17 cellular contexts compared by ENCODE assay signal in genomic region chr11:95419915-95420314, GRCh38.
DNase-seq lines count a peak whose midpoint lies in the region; ATAC-seq, FAIRE-seq and TF ChIP-seq lines count a peak whose summit lies in the region.
"Had no signal": no experiment of that assay in that cellular context is flagged by ENCODE, and none has a peak within 500 bp of the region (broad histone marks: within the 10 kb centered on the region; RNA-seq: fewer than 3 reads in every experiment).

No MANE protein-coding gene starts in this region.

- H3K4me1 ChIP-seq in GM23338 (ENCODE audit: insufficient read depth) (no peaks in the 10 kb centered on the region; the same call in 1 of the 2 replicates), astrocyte (ENCODE audit: insufficient read depth, low read length) (peaks cover 9% of the 10 kb centered on the region)
- H3K4me1 ChIP-seq: lower lobe of right lung had no signal

- H3K27ac ChIP-seq in GM23338 (ENCODE audit: low read depth): no peak overlapping the region
- no peak overlapping the region for H3K27ac ChIP-seq in astrocyte (ENCODE audit: low read depth, low read length)
- H3K27ac ChIP-seq: lower lobe of right lung had no signal

- no peaks in the 10 kb centered on the region for H3K79me2 ChIP-seq in GM23338 (replicated peaks; ENCODE audit: insufficient read depth)
- H3K79me2 ChIP-seq in astrocyte (ENCODE audit: insufficient read depth, low read length): no peaks in the 10 kb centered on the region

- H3K27ac Mint-ChIP-seq in GM23338 (no peak overlapping the region), astrocyte (ENCODE audit: unreplicated experiment) (no peak overlapping the region)
- no peak overlapping the region for H3K27ac Mint-ChIP-seq in activated CD4-positive, alpha-beta memory T cell treated with anti-CD3 and anti-CD28 coated beads for 36 hours
- H3K27ac Mint-ChIP-seq: activated naive CD4-positive, alpha-beta T cell treated with anti-CD3 and anti-CD28 coated beads, Interleukin-2, amount 50 U/mL, for 24 hours; CD4-positive, alpha-beta memory T cell had no signal

- H3K4me1 Mint-ChIP-seq in GM23338 (no peaks in the 10 kb centered on the region; the same call in 2 of the 3 replicates), astrocyte (ENCODE audit: low read depth, unreplicated experiment) (no peaks in the 10 kb centered on the region)
- H3K4me1 Mint-ChIP-seq in activated CD4-positive, alpha-beta memory T cell treated with anti-CD3 and anti-CD28 coated beads for 36 hours (ENCODE audit: low read depth): peaks cover 4% of the 10 kb centered on the region
- H3K4me1 Mint-ChIP-seq: activated naive CD4-positive, alpha-beta T cell treated with anti-CD3 and anti-CD28 coated beads, Interleukin-2, amount 50 U/mL, for 24 hours had no signal

- H3K36me3 Mint-ChIP-seq in GM23338 (ENCODE audit: low read depth) (no peaks in the 10 kb centered on the region), astrocyte (ENCODE audit: low read depth, unreplicated experiment) (no peaks in the 10 kb centered on the region)
- no peaks in the 10 kb centered on the region for H3K36me3 Mint-ChIP-seq in activated CD4-positive, alpha-beta memory T cell treated with anti-CD3 and anti-CD28 coated beads for 36 hours
- H3K36me3 Mint-ChIP-seq: activated naive CD4-positive, alpha-beta T cell treated with anti-CD3 and anti-CD28 coated beads, Interleukin-2, amount 50 U/mL, for 24 hours; CD4-positive, alpha-beta memory T cell; naive thymus-derived CD8-positive, alpha-beta T cell had no signal

- TF ChIP-seq CTCF in GM23338 (conservative IDR thresholded peaks at IDR 0.05; ENCODE audit: low read depth in 2 of 2) (no peak), astrocyte (IDR thresholded peaks at IDR 0.05; ENCODE audit: insufficient read depth, low read depth, low read length) (no peak), fibroblast of pulmonary artery (IDR thresholded peaks at IDR 0.05; ENCODE audit: low read length, missing control alignments) (no peak)

- H3K4me3 Mint-ChIP-seq in GM23338 (no peak overlapping the region), astrocyte (ENCODE audit: unreplicated experiment) (no peak overlapping the region)
- no peak overlapping the region for H3K4me3 Mint-ChIP-seq in activated CD4-positive, alpha-beta memory T cell treated with anti-CD3 and anti-CD28 coated beads for 36 hours
- H3K4me3 Mint-ChIP-seq: activated naive CD4-positive, alpha-beta T cell treated with anti-CD3 and anti-CD28 coated beads, Interleukin-2, amount 50 U/mL, for 24 hours; CD4-positive, alpha-beta memory T cell; naive thymus-derived CD8-positive, alpha-beta T cell had no signal

- peak overlapping the region; percentile 29; the same call in 1 of the 2 replicates for H2AFZ ChIP-seq in GM23338
- no peak overlapping the region for H2AFZ ChIP-seq in astrocyte (ENCODE audit: low read depth, low read length)

- no peak for ATAC-seq in GM23338
- no peak for ATAC-seq in HG03521 (IDR thresholded peaks at IDR 0.05; ENCODE audit: unreplicated experiment)
- ATAC-seq in Right ventricle myocardium inferior: no peak
- ATAC-seq: lower lobe of right lung; naive thymus-derived CD8-positive, alpha-beta T cell had no signal

- CTCF ChIA-PET in activated CD4-positive, alpha-beta memory T cell treated with anti-CD3 and anti-CD28 coated beads for 36 hours (lab: Charles Lee): no interaction called here

- peaks cover 10% of the 10 kb centered on the region; the same call in 1 of the 2 replicates for H3K9me2 ChIP-seq in GM23338 (ENCODE audit: insufficient read depth)

- no peaks in the 10 kb centered on the region for H3K36me3 ChIP-seq in GM23338 (ENCODE audit: insufficient read depth)
- H3K36me3 ChIP-seq in astrocyte (ENCODE audit: insufficient read depth, low read length): no peaks in the 10 kb centered on the region
- H3K36me3 ChIP-seq: lower lobe of right lung had no signal

- H4K20me1 ChIP-seq in GM23338 (replicated peaks; ENCODE audit: insufficient read depth): no peaks in the 10 kb centered on the region
- no peaks in the 10 kb centered on the region for H4K20me1 ChIP-seq in astrocyte (ENCODE audit: insufficient read depth, low read length)

- no peaks in the 10 kb centered on the region for H3F3A ChIP-seq in GM23338 (replicated peaks; ENCODE audit: low read depth)

- intact Hi-C loops in Right ventricle myocardium inferior (cut with DNase I): no loop called here
- intact Hi-C loops in activated CD4-positive, alpha-beta memory T cell treated with anti-CD3 and anti-CD28 coated beads for 36 hours (cut with micrococcal nuclease): no loop called here

- H3K4me3 ChIP-seq in GM23338 (no peak overlapping the region), astrocyte (ENCODE audit: insufficient read depth, low read depth, low read length) (no peak overlapping the region), fibroblast of pulmonary artery (replicated peaks; ENCODE audit: low read depth, low read length) (no peak overlapping the region), skeletal muscle cell (ENCODE audit: low read depth, low read length) (no peak overlapping the region)
- H3K4me3 ChIP-seq: lower lobe of right lung had no signal

- H3K9ac ChIP-seq in astrocyte (ENCODE audit: low read length): no peak overlapping the region

- POLR2A ChIA-PET in activated CD4-positive, alpha-beta memory T cell treated with anti-CD3 and anti-CD28 coated beads for 36 hours (lab: Charles Lee): no interaction called here

- H3K4me2 ChIP-seq in GM23338: no peak overlapping the region
- H3K4me2 ChIP-seq in astrocyte (ENCODE audit: low read length): no peak overlapping the region

- peak; percentile 87 for FAIRE-seq in astrocyte (lab: Jason Lieb, UNC)
- FAIRE-seq: HTR-8/SVneo had no signal

- no peaks in the 10 kb centered on the region for H3K9me3 ChIP-seq in astrocyte (ENCODE audit: insufficient read depth, low read depth, low read length)
- H3K9me3 ChIP-seq: lower lobe of right lung had no signal

- no peak for DNase-seq in GM23338 (ENCODE audit: low spot score)
- peak; percentile 75 for DNase-seq in astrocyte (ENCODE audit: low read depth)
- DNase-seq in fibroblast of pulmonary artery (ENCODE audit: low read depth): peak; percentile 54
- DNase-seq in skeletal muscle cell (ENCODE audit: low read depth): peak; percentile 64
- DNase-seq in Right ventricle myocardium inferior (ENCODE audit: missing footprints): no peak
- DNase-seq in activated CD4-positive, alpha-beta memory T cell treated with anti-CD3 and anti-CD28 coated beads for 36 hours: no peak
- no peak for DNase-seq in NAMALWA (ENCODE audit: low spot score)
- DNase-seq: activated T-cell treated with anti-CD3 and anti-CD28 coated beads for 4 hours; CD4-positive, alpha-beta memory T cell; cerebellar nuclear complex; lower lobe of right lung; naive thymus-derived CD8-positive, alpha-beta T cell; NCI-H2107; NCI-H82 had no signal

- H3K27me3 ChIP-seq in GM23338 (ENCODE audit: insufficient read depth): no peaks in the 10 kb centered on the region
- no peaks in the 10 kb centered on the region for H3K27me3 ChIP-seq in astrocyte (ENCODE audit: insufficient read depth, low read length)

- H3K27me3 Mint-ChIP-seq in GM23338 (ENCODE audit: insufficient read depth, low read depth, poor library complexity) (no peaks in the 10 kb centered on the region), astrocyte (ENCODE audit: low read depth, unreplicated experiment) (peaks cover 3% of the 10 kb centered on the region)
- H3K27me3 Mint-ChIP-seq in activated CD4-positive, alpha-beta memory T cell treated with anti-CD3 and anti-CD28 coated beads for 36 hours: no peaks in the 10 kb centered on the region
- H3K27me3 Mint-ChIP-seq: activated naive CD4-positive, alpha-beta T cell treated with anti-CD3 and anti-CD28 coated beads, Interleukin-2, amount 50 U/mL, for 24 hours; CD4-positive, alpha-beta memory T cell; naive thymus-derived CD8-positive, alpha-beta T cell had no signal

- H3K9me3 Mint-ChIP-seq in GM23338 (no peaks in the 10 kb centered on the region), astrocyte (ENCODE audit: unreplicated experiment) (no peaks in the 10 kb centered on the region)
- no peaks in the 10 kb centered on the region for H3K9me3 Mint-ChIP-seq in activated CD4-positive, alpha-beta memory T cell treated with anti-CD3 and anti-CD28 coated beads for 36 hours
- H3K9me3 Mint-ChIP-seq: activated naive CD4-positive, alpha-beta T cell treated with anti-CD3 and anti-CD28 coated beads, Interleukin-2, amount 50 U/mL, for 24 hours; CD4-positive, alpha-beta memory T cell; naive thymus-derived CD8-positive, alpha-beta T cell had no signal

TF ChIP-seq in GM23338, 12 proteins besides CTCF, POLR2A, EP300 and RAD21 (continues in another document):
- TF ChIP-seq CREB1 (CRISPR knock-in tag; IDR thresholded peaks at IDR 0.05; ENCODE audit: low read depth) (no peak), STAT1 (IDR thresholded peaks at IDR 0.05; ENCODE audit: unreplicated experiment) (no peak), POLR2AphosphoS5 (IDR thresholded peaks at IDR 0.05; ENCODE audit: low read depth) (no peak), EZH2 (IDR thresholded peaks at IDR 0.05; ENCODE audit: low read depth, unreplicated experiment) (no peak), NANOG (IDR thresholded peaks at IDR 0.05; ENCODE audit: borderline replicate concordance) (no peak)
- TF ChIP-seq, protein P1, sequence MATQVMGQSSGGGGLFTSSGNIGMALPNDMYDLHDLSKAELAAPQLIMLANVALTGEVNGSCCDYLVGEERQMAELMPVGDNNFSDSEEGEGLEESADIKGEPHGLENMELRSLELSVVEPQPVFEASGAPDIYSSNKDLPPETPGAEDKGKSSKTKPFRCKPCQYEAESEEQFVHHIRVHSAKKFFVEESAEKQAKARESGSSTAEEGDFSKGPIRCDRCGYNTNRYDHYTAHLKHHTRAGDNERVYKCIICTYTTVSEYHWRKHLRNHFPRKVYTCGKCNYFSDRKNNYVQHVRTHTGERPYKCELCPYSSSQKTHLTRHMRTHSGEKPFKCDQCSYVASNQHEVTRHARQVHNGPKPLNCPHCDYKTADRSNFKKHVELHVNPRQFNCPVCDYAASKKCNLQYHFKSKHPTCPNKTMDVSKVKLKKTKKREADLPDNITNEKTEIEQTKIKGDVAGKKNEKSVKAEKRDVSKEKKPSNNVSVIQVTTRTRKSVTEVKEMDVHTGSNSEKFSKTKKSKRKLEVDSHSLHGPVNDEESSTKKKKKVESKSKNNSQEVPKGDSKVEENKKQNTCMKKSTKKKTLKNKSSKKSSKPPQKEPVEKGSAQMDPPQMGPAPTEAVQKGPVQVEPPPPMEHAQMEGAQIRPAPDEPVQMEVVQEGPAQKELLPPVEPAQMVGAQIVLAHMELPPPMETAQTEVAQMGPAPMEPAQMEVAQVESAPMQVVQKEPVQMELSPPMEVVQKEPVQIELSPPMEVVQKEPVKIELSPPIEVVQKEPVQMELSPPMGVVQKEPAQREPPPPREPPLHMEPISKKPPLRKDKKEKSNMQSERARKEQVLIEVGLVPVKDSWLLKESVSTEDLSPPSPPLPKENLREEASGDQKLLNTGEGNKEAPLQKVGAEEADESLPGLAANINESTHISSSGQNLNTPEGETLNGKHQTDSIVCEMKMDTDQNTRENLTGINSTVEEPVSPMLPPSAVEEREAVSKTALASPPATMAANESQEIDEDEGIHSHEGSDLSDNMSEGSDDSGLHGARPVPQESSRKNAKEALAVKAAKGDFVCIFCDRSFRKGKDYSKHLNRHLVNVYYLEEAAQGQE (IDR thresholded peaks at IDR 0.05; ENCODE audit: unreplicated experiment): no peak

Comparison
In these comparisons a context has a peak if more than half of its experiments do, and no peak if none do; other contexts are left out.
1. DNase-seq: peak in astrocyte (single experiment), fibroblast of pulmonary artery (single experiment) and skeletal muscle cell (single experiment); none in GM23338 (single experiment), Right ventricle myocardium inferior (single experiment), activated CD4-positive, alpha-beta memory T cell treated with anti-CD3 and anti-CD28 coated beads for 36 hours (single experiment) and NAMALWA (single experiment).